29 cellular contexts compared by ENCODE assay signal in the genomic region with DNA sequence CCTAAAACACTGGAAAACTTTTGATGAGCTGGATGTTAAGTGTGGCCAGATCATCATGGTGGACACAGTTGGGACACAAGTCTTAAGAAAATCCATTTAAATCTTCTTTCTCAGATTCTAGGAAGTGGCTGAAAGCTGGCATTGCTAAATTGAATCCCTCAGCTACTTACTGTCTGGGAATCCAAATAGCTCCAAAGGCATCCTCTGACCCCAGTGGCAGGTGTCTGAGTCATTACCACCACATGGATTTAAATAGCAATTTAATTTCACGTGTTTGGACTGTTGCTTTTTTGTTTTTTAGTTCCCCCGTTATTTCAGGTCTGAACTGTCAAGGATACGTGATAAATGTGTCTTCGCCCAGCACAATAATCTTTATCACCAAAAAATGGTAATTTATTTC. TPM values are rescaled to one million over a fixed set of nuclear protein-coding genes. Genes with fewer than 3 reads are reported as not detected.
"Had no signal": no experiment of that assay in that cellular context is flagged by ENCODE, and none has a peak within 500 bp of the region (broad histone marks: within the 10 kb centered on the region; RNA-seq: fewer than 3 reads in every experiment).

No MANE protein-coding gene starts in this region.

- ATAC-seq: effector memory CD8-positive, alpha-beta T cell; esophagus mucosa; gastrocnemius medialis; heart right ventricle; left cardiac atrium; left lung; left ventricle myocardium superior; lower lobe of right lung; mucosa of descending colon had no signal

- DNase-seq: colonic mucosa; cortex of kidney; effector CD8-positive, alpha-beta T cell; effector memory CD8-positive, alpha-beta T cell; endodermal cell; erythroblast; esophagus squamous epithelium; foreskin fibroblast; foreskin melanocyte; gastrocnemius medialis; glutamatergic neuron; head of caudate nucleus; heart right ventricle; hippocampal formation; left cardiac atrium; left lung; left ventricle myocardium superior; lower lobe of right lung; mesenchymal stem cell; mucosa of descending colon; naive B cell had no signal

RNA-seq across cellular contexts. Expression of a gene that starts 33.3 kb away (rescaled TPM):
- total RNA-seq: colonic mucosa, dermis microvascular lymphatic vessel endothelial cell, endodermal cell, esophagus mucosa, esophagus squamous epithelium, gastrocnemius medialis, glomerular endothelial cell, heart right ventricle, kidney epithelial cell, left cardiac atrium, left lung, left ventricle myocardium superior, lower leg skin, lower lobe of right lung, lung microvascular endothelial cell, mesenteric fat pad, mucosa of descending colon had no signal
- polyA plus RNA-seq: heart right ventricle, keratinocyte had no signal
